Comparison of ENCODE assay signal across 27 cellular contexts in genomic region chr17:63512388-63512787, GRCh38. TPM values are rescaled to one million over a fixed set of nuclear protein-coding genes. Genes with fewer than 3 reads are reported as not detected.
DNase-seq lines count a peak whose midpoint lies in the region; ATAC-seq, FAIRE-seq and TF ChIP-seq lines count a peak whose summit lies in the region.
"Had no signal": no experiment of that assay in that cellular context is flagged by ENCODE, and none has a peak within 500 bp of the region (broad histone marks: within the 10 kb centered on the region; RNA-seq: fewer than 3 reads in every experiment).

No MANE protein-coding gene starts in this region.

- no TSS peak for BruUV-seq in K562 (replicated peaks; lab: Mats Ljungman, UMichigan)

- peaks cover 6% of the 10 kb centered on the region for H4K20me1 ChIP-seq in K562 (replicated peaks; ENCODE audit: control insufficient read depth, insufficient read depth, low read length)
- H4K20me1 ChIP-seq: BLaER1 had no signal

- H3K4me1 ChIP-seq in K562 (replicated peaks in 1 of 2; ENCODE audit: control insufficient read depth in 2 of 2, insufficient read depth in 2 of 2, low read length in 2 of 2) (no peaks in the 10 kb centered on the region; a peak in 1 of 5 replicates), kidney (ENCODE audit: control insufficient read depth in 1 of 2, insufficient read depth in 1 of 2, low read depth in 1 of 2, low read length in 2 of 2) (peaks cover 0 to 9% of the 10 kb centered on the region in 2 donors)
- H3K4me1 ChIP-seq: BE2C, BLaER1 had no signal

- no peaks in the 10 kb centered on the region for H3K9me3 ChIP-seq in K562 (replicated peaks; ENCODE audit: control insufficient read depth, insufficient read depth, low read depth, low read length)
- H3K9me3 ChIP-seq in kidney (ENCODE audit: control insufficient read depth in 1 of 2, low read length in 2 of 2): no peaks in the 10 kb centered on the region
- H3K9me3 ChIP-seq: BE2C, BLaER1 had no signal

- H3K27me3 ChIP-seq in K562 (ENCODE audit: control insufficient read depth in 2 of 2, insufficient read depth in 2 of 2, low read length in 2 of 2): peaks cover 42 to 71% of the 10 kb centered on the region in 2 experiments
- H3K27me3 ChIP-seq: BE2C, BLaER1 had no signal

- 7% methylated on average over 3 of the region's 3 CpGs for WGBS in K562 (ENCODE audit: insufficient coverage, low coverage, missing lambda C conversion rate)

- no peak for TF ChIP-seq CTCF in K562 (IDR thresholded peaks at IDR 0.05 in 2 of 3, conservative IDR thresholded peaks at IDR 0.05 in 1 of 3; ENCODE audit: insufficient read depth in 2 of 3, low read depth in 1 of 3, low read length in 3 of 3)
- TF ChIP-seq CTCF in kidney (IDR thresholded peaks at IDR 0.05; ENCODE audit: borderline replicate concordance, extremely low read depth, insufficient read depth): no peak

- FAIRE-seq in K562 (lab: Jason Lieb, UNC): no peak
- FAIRE-seq in kidney (lab: Jason Lieb, UNC): no peak
- FAIRE-seq: A204.1, GM12878, GM12892, GM18507 had no signal

- TF ChIP-seq EP300 in K562 (IDR thresholded peaks at IDR 0.05; ENCODE audit: low read length): no peak

- TF ChIP-seq POLR2A in K562 (conservative IDR thresholded peaks at IDR 0.05): no peak

- POLR2A ChIA-PET in K562 (lab: Yijun Ruan, JAX): interaction anchor here (1.0 kb wide), 1 partner anchor 77 kb away, joined by 3 read pairs; no protein-coding TSS in a partner anchor

- H3K27ac ChIP-seq in K562 (ENCODE audit: extremely low read depth, low read depth, low read length): no peak overlapping the region
- peak overlapping the region; percentile 3 to 48 for H3K27ac ChIP-seq in kidney (ENCODE audit: low read depth in 2 of 2, low read length in 2 of 2)
- H3K27ac ChIP-seq: BLaER1 had no signal

- H2AFZ ChIP-seq in K562 (ENCODE audit: low read depth, low read length): no peak overlapping the region

- no peak overlapping the region for H3K4me3 ChIP-seq in K562
- no peak overlapping the region for H3K4me3 ChIP-seq in kidney (ENCODE audit: low read length in 2 of 2)
- H3K4me3 ChIP-seq: BLaER1, GM12878 had no signal

- no peak for ATAC-seq in K562
- no peak for ATAC-seq in HG03039 (IDR thresholded peaks at IDR 0.05; ENCODE audit: unreplicated experiment)
- no peak for ATAC-seq in GM21360 (IDR thresholded peaks at IDR 0.05; ENCODE audit: unreplicated experiment)
- ATAC-seq: GM12878 had no signal

- H3K36me3 ChIP-seq in K562 (ENCODE audit: control insufficient read depth, insufficient read depth, low read length) (no peaks in the 10 kb centered on the region), kidney (ENCODE audit: control insufficient read depth in 1 of 2, insufficient read depth in 2 of 2, low read length in 2 of 2) (no peaks in the 10 kb centered on the region)
- H3K36me3 ChIP-seq: BE2C, BLaER1 had no signal

- H3K9ac ChIP-seq in K562 (ENCODE audit: insufficient read depth in 1 of 2, low read depth in 2 of 2, low read length in 2 of 2) (no peak overlapping the region), kidney (ENCODE audit: low read length in 2 of 2) (no peak overlapping the region)
- H3K9ac ChIP-seq: BLaER1 had no signal

- no peaks in the 10 kb centered on the region for H3K79me2 ChIP-seq in K562 (ENCODE audit: control insufficient read depth, insufficient read depth, low read length)

- H3K4me2 ChIP-seq in K562 (ENCODE audit: insufficient read depth, low read length): no peak overlapping the region
- H3K4me2 ChIP-seq: BLaER1 had no signal

- intact Hi-C loops in K562 (cut with micrococcal nuclease): no loop called here
- intact Hi-C loops in kidney (cut with DNase I): no loop called here

- DNase-seq in K562 (ENCODE audit: extremely low read depth in 1 of 4, low spot score in 3 of 4): no peak
- no peak for DNase-seq in kidney
- DNase-seq: 8988T; ACHN; BE2C; C1 segment of cervical spinal cord; CD4-positive, alpha-beta memory T cell; CD4-positive, CD25-positive, alpha-beta regulatory T cell; CD8-positive, alpha-beta memory T cell; COR-L47; DMS 273 treated with DMSO at 0.1 percent for 48 hours; DMS53; DMS79; DND-41; EL; GDM1 had no signal

- in situ Hi-C loops in K562 (cut with MboI): no loop called here

- TF ChIP-seq RAD21 in K562 (CRISPR knock-in tag; conservative IDR thresholded peaks at IDR 0.05 in 1 of 2, IDR thresholded peaks at IDR 0.05 in 1 of 2): no peak

- no peaks in the 10 kb centered on the region for H3K9me1 ChIP-seq in K562 (ENCODE audit: control insufficient read depth, insufficient read depth, low read length)

- CTCF ChIA-PET in K562 (lab: Yijun Ruan, JAX; ENCODE audit: low intra/inter-chr PET ratio): no interaction called here

TF ChIP-seq in K562, 482 proteins besides CTCF, POLR2A, EP300 and RAD21:
- TF ChIP-seq SMARCA4 (IDR thresholded peaks at IDR 0.05): no peak
- no peak for TF ChIP-seq ELF1 (tag; IDR thresholded peaks at IDR 0.05)
- peak; percentile 80 for TF ChIP-seq RBM25 (IDR thresholded peaks at IDR 0.05; ENCODE audit: low read depth, low read length, severe bottlenecking)
TF ChIP-seq in K562: peak in this region for 1.

RNA-seq across cellular contexts. Expression of gene KCNH6, which starts 10.8 kb away (rescaled TPM):
- total RNA-seq in K562 (2011; cell fraction: chromatin; rRNA removed; ENCODE audit: low replicate concordance): not detected in 2 replicates
- not detected in 2 replicates for total RNA-seq in K562 (2011; cell fraction: nucleolus; rRNA removed)
- total RNA-seq in K562 (2011; cell fraction: nucleoplasm; rRNA removed): not detected in 2 replicates
- total RNA-seq in K562 (2014; rRNA removed): not detected in 2 replicates
- not detected in 2 replicates for total RNA-seq in K562 (2014; rRNA removed; fragmentation: Illumina TruSeq; extraction: Trizol)
- not detected in 2 replicates for total RNA-seq in K562 (2015; rRNA removed; fragmentation: Illumina TruSeq; extraction: Trizol)
- not detected in 2 replicates for total RNA-seq in K562 (2021)
- not detected in 2 replicates for polyA plus RNA-seq in K562 (2011; rRNA removed)
- polyA plus RNA-seq in K562 (2011; cell fraction: cytosol; rRNA removed): not detected in 2 replicates
- polyA plus RNA-seq in K562 (2011; cell fraction: nucleus; rRNA removed): not detected in 2 replicates
- not detected in 2 replicates for polyA plus RNA-seq in K562 (2012)
- not detected in 2 replicates for polyA plus RNA-seq in K562 (2014; fragmentation: Illumina TruSeq; extraction: Trizol)
- polyA plus RNA-seq in K562 (2014; fragmentation: Nextera tagmentation; extraction: Ambion mirVana): not detected
- not detected in 2 replicates for polyA plus RNA-seq in K562 (2014; rRNA removed)
- not detected in 2 replicates for polyA minus RNA-seq in K562 (2011; rRNA and poly(A)+ RNA removed)
- not detected in 2 replicates for polyA minus RNA-seq in K562 (2011; cell fraction: cytosol; rRNA and poly(A)+ RNA removed)
- polyA minus RNA-seq in K562 (2011; cell fraction: nucleus; rRNA and poly(A)+ RNA removed): not detected in 2 replicates
- 0.57 TPM for total RNA-seq in kidney
- 4.8 TPM for polyA plus RNA-seq in kidney (ENCODE audit: insufficient read depth, low read depth, low replicate concordance)
- total RNA-seq: A673; CD4-positive, alpha-beta memory T cell; CD4-positive, CD25-positive, alpha-beta regulatory T cell; CD8-positive, alpha-beta memory T cell; Daoy; G401; GM12878 had no signal
- polyA plus RNA-seq: CD14-positive monocyte; CD4-positive, alpha-beta memory T cell; CD4-positive, CD25-positive, alpha-beta regulatory T cell; CD8-positive, alpha-beta memory T cell; GM12878 had no signal

RNA-seq across cellular contexts. Expression of gene ACE, which starts 35.5 kb away (rescaled TPM):
- 7.6 and 13.1 TPM in 2 replicates for total RNA-seq in K562 (2011; cell fraction: chromatin; rRNA removed; ENCODE audit: low replicate concordance)
- 8.2 and 9.7 TPM in 2 replicates for total RNA-seq in K562 (2011; cell fraction: nucleolus; rRNA removed)
- total RNA-seq in K562 (2011; cell fraction: nucleoplasm; rRNA removed): 6.2 and 6.5 TPM in 2 replicates
- 0.61 and 2.5 TPM in 2 replicates for total RNA-seq in K562 (2014; rRNA removed)
- 0.18 and 0.29 TPM in 2 replicates for total RNA-seq in K562 (2014; rRNA removed; fragmentation: Illumina TruSeq; extraction: Trizol)
- 0.34 and 0.54 TPM in 2 replicates for total RNA-seq in K562 (2015; rRNA removed; fragmentation: Illumina TruSeq; extraction: Trizol)
- 1.6 and 1.8 TPM in 2 replicates for total RNA-seq in K562 (2021)
- polyA plus RNA-seq in K562 (2011; rRNA removed): 0.22 and 0.29 TPM in 2 replicates
- 0.63 and 1.3 TPM in 2 replicates for polyA plus RNA-seq in K562 (2011; cell fraction: cytosol; rRNA removed)
- 0.95 and 3.8 TPM in 2 replicates for polyA plus RNA-seq in K562 (2011; cell fraction: nucleus; rRNA removed)
- polyA plus RNA-seq in K562 (2012): 1.7 and 2.6 TPM in 2 replicates
- 0.39 and 0.53 TPM in 2 replicates for polyA plus RNA-seq in K562 (2014; fragmentation: Illumina TruSeq; extraction: Trizol)
- polyA plus RNA-seq in K562 (2014; fragmentation: Nextera tagmentation; extraction: Ambion mirVana): under 1 TPM in 1 of 2 experiments, not detected in 1; 0.07 TPM
- 0.71 and 1.7 TPM in 2 replicates for polyA plus RNA-seq in K562 (2014; rRNA removed)
- polyA minus RNA-seq in K562 (2011; rRNA and poly(A)+ RNA removed): 0.21 and 0.95 TPM in 2 replicates
- polyA minus RNA-seq in K562 (2011; cell fraction: cytosol; rRNA and poly(A)+ RNA removed): 1.2 TPM in 2 replicates
- polyA minus RNA-seq in K562 (2011; cell fraction: nucleus; rRNA and poly(A)+ RNA removed): 1.7 and 3.2 TPM in 2 replicates
- total RNA-seq in kidney: 4.3 TPM
- 12.9 TPM for polyA plus RNA-seq in kidney (ENCODE audit: insufficient read depth, low read depth, low replicate concordance)
- polyA plus RNA-seq: CD14-positive monocyte, GM12878 had no signal

RNA-seq across cellular contexts. Expression of gene DCAF7, which starts 37.9 kb away (rescaled TPM):
- 38.0 and 39.5 TPM in 2 replicates for total RNA-seq in K562 (2011; cell fraction: chromatin; rRNA removed; ENCODE audit: low replicate concordance)
- total RNA-seq in K562 (2011; cell fraction: nucleolus; rRNA removed): 28.7 and 30.0 TPM in 2 replicates
- 37.9 and 48.6 TPM in 2 replicates for total RNA-seq in K562 (2011; cell fraction: nucleoplasm; rRNA removed)
- total RNA-seq in K562 (2014; rRNA removed): 30.8 and 40.8 TPM in 2 replicates
- 40.8 and 41.8 TPM in 2 replicates for total RNA-seq in K562 (2014; rRNA removed; fragmentation: Illumina TruSeq; extraction: Trizol)
- 40.2 and 41.8 TPM in 2 replicates for total RNA-seq in K562 (2015; rRNA removed; fragmentation: Illumina TruSeq; extraction: Trizol)
- 117 and 123 TPM in 2 replicates for total RNA-seq in K562 (2021)
- 55.5 and 99.8 TPM in 2 replicates for polyA plus RNA-seq in K562 (2011; rRNA removed)
- polyA plus RNA-seq in K562 (2011; cell fraction: cytosol; rRNA removed): 70.8 and 74.0 TPM in 2 replicates
- polyA plus RNA-seq in K562 (2011; cell fraction: nucleus; rRNA removed): 36.3 and 49.3 TPM in 2 replicates
- 80.2 and 92.9 TPM in 2 replicates for polyA plus RNA-seq in K562 (2012)
- 76.8 and 82.1 TPM in 2 replicates for polyA plus RNA-seq in K562 (2014; fragmentation: Illumina TruSeq; extraction: Trizol)
- polyA plus RNA-seq in K562 (2014; fragmentation: Nextera tagmentation; extraction: Ambion mirVana): 10 to 100 TPM; 35.9 to 38.0 TPM
- polyA plus RNA-seq in K562 (2014; rRNA removed): 39.1 and 47.7 TPM in 2 replicates
- 86.0 and 117 TPM in 2 replicates for polyA minus RNA-seq in K562 (2011; rRNA and poly(A)+ RNA removed)
- polyA minus RNA-seq in K562 (2011; cell fraction: cytosol; rRNA and poly(A)+ RNA removed): 67.3 and 99.9 TPM in 2 replicates
- polyA minus RNA-seq in K562 (2011; cell fraction: nucleus; rRNA and poly(A)+ RNA removed): 11.7 and 18.8 TPM in 2 replicates
- 81.0 TPM for total RNA-seq in kidney
- polyA plus RNA-seq in kidney (ENCODE audit: insufficient read depth, low read depth, low replicate concordance): 19.9 TPM
